In the genomic region with DNA sequence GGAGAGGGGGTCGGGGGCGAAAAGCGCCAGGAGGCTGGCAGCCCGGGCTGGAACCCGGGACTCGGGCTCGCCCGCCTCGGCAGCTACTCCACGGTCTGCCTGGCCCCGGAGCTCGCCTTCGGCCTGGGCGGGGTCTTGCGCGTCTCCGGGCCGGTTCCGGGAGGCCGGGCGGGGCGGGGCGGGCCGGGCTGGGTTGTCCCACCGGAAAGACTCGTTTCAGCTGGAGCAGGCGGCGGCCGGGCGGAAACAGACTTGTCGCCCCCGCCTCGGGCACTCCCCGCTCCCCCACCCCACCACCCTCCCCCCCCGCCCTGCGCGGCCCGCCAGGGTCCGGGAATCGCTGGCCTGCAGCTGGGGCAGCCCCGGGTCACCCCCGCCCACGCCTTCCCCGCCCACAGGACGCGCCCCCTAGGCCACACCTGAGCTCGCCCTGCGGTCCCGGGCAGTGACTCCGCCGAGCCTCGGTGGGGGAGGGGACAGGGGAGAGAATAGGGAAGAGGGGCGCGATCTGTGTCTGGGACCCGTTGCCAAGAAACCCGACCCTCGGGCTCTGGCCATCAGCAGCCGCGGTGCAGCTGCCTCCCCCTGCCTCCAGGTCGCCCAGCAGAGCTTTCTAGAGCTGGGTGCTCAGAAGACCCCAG, we compare ENCODE assay signal across 9 cellular contexts.
A peak's percentile ranks its signal among the peaks of the same experiment; 100 is the strongest.
DNase-seq lines count a peak whose midpoint lies in the region; ATAC-seq, FAIRE-seq and TF ChIP-seq lines count a peak whose summit lies in the region.
"Had no signal": no experiment of that assay in that cellular context is flagged by ENCODE, and none has a peak within 500 bp of the region (broad histone marks: within the 10 kb centered on the region; RNA-seq: fewer than 3 reads in every experiment).

No MANE protein-coding gene starts in this region.

- H2AFZ ChIP-seq in HCT116 (ENCODE audit: low read depth, low read length, poor library complexity, severe bottlenecking) (peak overlapping the region; percentile 16), GM12878 (ENCODE audit: control insufficient read depth, low read depth, low read length) (no peak overlapping the region)

- FAIRE-seq in GM12878 (lab: Jason Lieb, UNC) (no peak), D721Med (lab: Jason Lieb, UNC) (no peak)

- TF ChIP-seq POLR2A in HCT116 (IDR thresholded peaks at IDR 0.05; ENCODE audit: borderline replicate concordance, extremely low read depth, insufficient read depth, insufficient read length) (no peak), GM12878 (IDR thresholded peaks at IDR 0.05; ENCODE audit: low read depth, low read length) (no peak)

- H3K27me3 ChIP-seq in HCT116 (ENCODE audit: insufficient read depth, low read length), result no peaks in the 10 kb centered on the region
- H3K27me3 ChIP-seq in GM12878 (replicated peaks in 1 of 2; ENCODE audit: control insufficient read depth in 2 of 2, insufficient read depth in 2 of 2, low read length in 1 of 2), result peaks cover 3 to 9% of the 10 kb centered on the region in 2 experiments

- POLR2A ChIA-PET in HCT116 (lab: Charles Lee) (interaction anchor here (0.6 to 1.0 kb wide), 2 partner anchors 9 to 41 kb away, joined by 3 read pairs; no protein-coding TSS in a partner anchor), GM12878 (lab: Charles Lee) (no interaction called here)

- no peak for TF ChIP-seq RAD21 in HCT116 (IDR thresholded peaks at IDR 0.05; ENCODE audit: low read depth)
- TF ChIP-seq RAD21 in GM12878 (IDR thresholded peaks at IDR 0.05; ENCODE audit: insufficient read depth, low read depth, low read length), result no peak

- RAD21 ChIA-PET in HCT116 (lab: Charles Lee; ENCODE audit: low non-redundant PET in 1 of 2, low total read pairs in 2 of 2, uncharacterized antibody in 2 of 2, unreplicated experiment in 2 of 2) (no interaction called here), GM12878 (lab: Charles Lee; ENCODE audit: unreplicated experiment) (no interaction called here)

- 10% methylated on average over 36 of the region's 60 CpGs for WGBS in GM12878 (ENCODE audit: insufficient coverage, insufficient replicate concordance, low lambda C conversion rate, missing lambda C conversion rate)

- no peak for TF ChIP-seq CTCF in HCT116 (IDR thresholded peaks at IDR 0.05 in 2 of 3, conservative IDR thresholded peaks at IDR 0.05 in 1 of 3; ENCODE audit: borderline replicate concordance in 1 of 3, insufficient read depth in 1 of 3, low read depth in 2 of 3, low read length in 2 of 3)
- TF ChIP-seq CTCF in GM12878 (IDR thresholded peaks at IDR 0.05 in 2 of 3, conservative IDR thresholded peaks at IDR 0.05 in 1 of 3; ENCODE audit: control insufficient read depth in 2 of 3, extremely low read depth in 1 of 3, insufficient read depth in 1 of 3, low read depth in 3 of 3, low read length in 3 of 3), result no peak
- TF ChIP-seq CTCF in D721Med (IDR thresholded peaks at IDR 0.05; ENCODE audit: insufficient read depth, missing control alignments), result no peak

- peak; percentile 82 for ATAC-seq in HCT116
- no peak for ATAC-seq in GM12878
- ATAC-seq in GM21717 (IDR thresholded peaks at IDR 0.05; ENCODE audit: unreplicated experiment), result no peak
- ATAC-seq in GM21576 (IDR thresholded peaks at IDR 0.05; ENCODE audit: unreplicated experiment), result no peak

- peak overlapping the region; percentile 34 to 54 for H3K4me3 ChIP-seq in HCT116 (replicated peaks in 1 of 2; ENCODE audit: low read depth in 1 of 2, low read length in 2 of 2)
- H3K4me3 ChIP-seq in GM12878, result no peak overlapping the region
- H3K4me3 ChIP-seq in iPS-18c (ENCODE audit: insufficient read depth, low read depth, low read length), result peak overlapping the region; percentile 66

- no peaks in the 10 kb centered on the region for H3K9me2 ChIP-seq in HCT116 (ENCODE audit: insufficient read depth)

- TF ChIP-seq EP300 in GM12878 (IDR thresholded peaks at IDR 0.05; ENCODE audit: borderline replicate concordance in 1 of 2, control insufficient read depth in 1 of 2, low read depth in 2 of 2, low read length in 2 of 2), result no peak

- intact Hi-C loops in HCT116 (cut with micrococcal nuclease), result no loop called here
- intact Hi-C loops in GM12878 (cut with micrococcal nuclease; ENCODE audit: unreplicated experiment), result no loop called here

- no peak for DNase-seq in HCT116 (ENCODE audit: low read depth, low spot score)
- no peak for DNase-seq in GM12878 (ENCODE audit: low read depth, low spot score)
- DNase-seq in stimulated activated CD8-positive, alpha-beta memory T cell treated with anti-CD3 and anti-CD28 coated beads, Interleukin-4, amount 100 ng/mL, for 48 hours, result peak; percentile 30
- DNase-seq in NCI-H69 (lab: John Stamatoyannopoulos, UW), result no peak
- DNase-seq in D721Med (ENCODE audit: insufficient read length, low spot score), result no peak

- H3K4me2 ChIP-seq in HCT116 (ENCODE audit: low read length) (peak overlapping the region; percentile 86), GM12878 (ENCODE audit: control insufficient read depth, insufficient read depth) (peak overlapping the region; percentile 62; the same call in 1 of the 2 replicates)

- H3K27ac ChIP-seq in HCT116 (ENCODE audit: low read depth, low read length) (peak overlapping the region; percentile 43; the same call in 1 of the 2 replicates), GM12878 (ENCODE audit: control insufficient read depth, insufficient read depth) (no peak overlapping the region)
- H3K27ac ChIP-seq: neutrophil had no signal

- in situ Hi-C loops in GM12878 (cut with MboI), result no loop called here

- CTCF ChIA-PET in HCT116 (lab: Charles Lee), result interaction anchor here (0.6 to 1.0 kb wide), 3 partner anchors 10 to 191 kb away, joined by 3 read pairs; no protein-coding TSS in a partner anchor
- CTCF ChIA-PET in GM12878 (lab: Yijun Ruan, JAX), result no interaction called here

- BruUV-seq in HCT116 (replicated peaks; lab: Mats Ljungman, UMichigan), result no TSS peak
- no TSS peak for BruUV-seq in GM12878 (replicated peaks; lab: Mats Ljungman, UMichigan)

- peaks cover 22 to 30% of the 10 kb centered on the region in 2 experiments for H3K4me1 ChIP-seq in HCT116 (ENCODE audit: control insufficient read depth in 1 of 2, insufficient read depth in 2 of 2, low read length in 2 of 2)
- no peaks in the 10 kb centered on the region for H3K4me1 ChIP-seq in GM12878 (ENCODE audit: control insufficient read depth, insufficient read depth, low read length)

- SMC1A ChIA-PET in GM12878 (lab: Charles Lee; ENCODE audit: uncharacterized antibody, unreplicated experiment), result no interaction called here

- H3K79me2 ChIP-seq in HCT116 (ENCODE audit: insufficient read depth, low read length) (no peaks in the 10 kb centered on the region), GM12878 (ENCODE audit: control insufficient read depth, insufficient read depth, low read length) (no peaks in the 10 kb centered on the region)

- no peaks in the 10 kb centered on the region for H4K20me1 ChIP-seq in HCT116 (ENCODE audit: insufficient read depth)
- H4K20me1 ChIP-seq in GM12878 (ENCODE audit: control insufficient read depth, insufficient read depth), result no peaks in the 10 kb centered on the region

- H3K36me3 ChIP-seq in HCT116 (ENCODE audit: control insufficient read depth in 1 of 2, insufficient read depth in 2 of 2, low read length in 2 of 2) (no peaks in the 10 kb centered on the region), GM12878 (ENCODE audit: control insufficient read depth in 2 of 2, insufficient read depth in 2 of 2, low read length in 1 of 2) (no peaks in the 10 kb centered on the region)
- H3K36me3 ChIP-seq: neutrophil had no signal

- H3K9me3 ChIP-seq in HCT116 (ENCODE audit: control insufficient read depth in 1 of 2, insufficient read depth in 1 of 2, low read depth in 1 of 2, low read length in 2 of 2) (no peaks in the 10 kb centered on the region), GM12878 (replicated peaks; ENCODE audit: control insufficient read depth, insufficient read depth, low read length) (no peaks in the 10 kb centered on the region; the same call in 2 of the 3 replicates), iPS-18c (ENCODE audit: control insufficient read depth, insufficient read depth, low read length) (peaks cover 2% of the 10 kb centered on the region)
- H3K9me3 ChIP-seq: neutrophil had no signal

- H3K9ac ChIP-seq in HCT116 (ENCODE audit: low read length) (peak overlapping the region; percentile 41), GM12878 (ENCODE audit: control insufficient read depth, insufficient read depth, low read length) (no peak overlapping the region)

TF ChIP-seq in HCT116, 20 proteins besides CTCF, POLR2A, EP300 and RAD21:
- TF ChIP-seq POLR2AphosphoS5 (IDR thresholded peaks at IDR 0.05; ENCODE audit: low read depth, low read length), result peak; percentile 17; the same call in 1 of the 2 replicates
- TF ChIP-seq EGR1 (IDR thresholded peaks at IDR 0.05; ENCODE audit: low read depth), result peak; percentile 86
- TF ChIP-seq, protein P1, sequence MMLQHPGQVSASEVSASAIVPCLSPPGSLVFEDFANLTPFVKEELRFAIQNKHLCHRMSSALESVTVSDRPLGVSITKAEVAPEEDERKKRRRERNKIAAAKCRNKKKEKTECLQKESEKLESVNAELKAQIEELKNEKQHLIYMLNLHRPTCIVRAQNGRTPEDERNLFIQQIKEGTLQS (IDR thresholded peaks at IDR 0.05), result no peak

TF ChIP-seq in GM12878, 131 proteins besides CTCF, POLR2A, EP300 and RAD21:
- TF ChIP-seq MXI1 (IDR thresholded peaks at IDR 0.05; ENCODE audit: low read depth, low read length), result no peak
- TF ChIP-seq EGR1 (IDR thresholded peaks at IDR 0.05; ENCODE audit: borderline replicate concordance in 1 of 2, low read depth in 2 of 2, low read length in 2 of 2), result 0 out of 3 replicates have a peak, but pooled peaks of 1 of the 2 experiments have one; percentile 17
